ENCODE assay signal across 2 cellular contexts in the genomic region with DNA sequence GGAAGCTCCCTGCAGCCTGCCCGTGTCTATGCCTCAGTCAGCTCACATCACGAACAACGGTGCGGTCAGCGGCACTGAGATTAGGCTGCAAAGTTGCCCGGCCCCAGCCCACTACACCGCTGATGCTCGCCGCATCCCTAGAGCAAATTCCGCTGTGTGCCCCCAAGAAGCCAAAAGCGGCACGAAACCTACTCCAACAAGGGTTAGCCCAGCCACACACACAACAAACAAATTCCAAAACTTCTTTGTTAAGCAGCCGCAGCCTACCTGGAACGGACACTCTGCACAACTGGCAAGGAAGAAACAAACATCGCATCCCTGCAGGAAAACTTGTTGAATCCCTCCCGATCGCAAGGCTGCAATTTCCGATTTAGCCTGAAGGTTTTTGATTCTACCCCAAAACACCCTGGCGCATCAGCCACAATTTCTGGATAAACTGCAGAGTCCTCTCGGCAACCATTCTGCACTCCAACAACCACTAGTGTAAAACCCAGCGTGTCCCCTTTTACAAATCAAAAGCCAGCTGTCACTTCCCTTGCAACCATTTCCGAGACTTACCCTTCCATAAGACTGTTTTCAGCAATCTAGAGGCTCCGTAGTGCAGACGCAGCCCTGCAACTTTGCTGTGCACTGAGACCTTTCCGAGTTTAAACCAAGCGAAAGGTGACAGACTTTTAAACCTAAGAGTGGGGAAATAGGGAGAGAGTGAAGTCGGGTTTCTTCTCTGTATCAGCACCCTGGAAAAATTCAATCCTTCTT.
TF ChIP-seq lines count a peak whose summit lies in the region.

No MANE protein-coding gene starts in this region.

TF ChIP-seq in HEK293, 187 proteins besides CTCF, POLR2A, EP300 and RAD21 (continued from another document and continues in another):
- TF ChIP-seq, protein P1, sequence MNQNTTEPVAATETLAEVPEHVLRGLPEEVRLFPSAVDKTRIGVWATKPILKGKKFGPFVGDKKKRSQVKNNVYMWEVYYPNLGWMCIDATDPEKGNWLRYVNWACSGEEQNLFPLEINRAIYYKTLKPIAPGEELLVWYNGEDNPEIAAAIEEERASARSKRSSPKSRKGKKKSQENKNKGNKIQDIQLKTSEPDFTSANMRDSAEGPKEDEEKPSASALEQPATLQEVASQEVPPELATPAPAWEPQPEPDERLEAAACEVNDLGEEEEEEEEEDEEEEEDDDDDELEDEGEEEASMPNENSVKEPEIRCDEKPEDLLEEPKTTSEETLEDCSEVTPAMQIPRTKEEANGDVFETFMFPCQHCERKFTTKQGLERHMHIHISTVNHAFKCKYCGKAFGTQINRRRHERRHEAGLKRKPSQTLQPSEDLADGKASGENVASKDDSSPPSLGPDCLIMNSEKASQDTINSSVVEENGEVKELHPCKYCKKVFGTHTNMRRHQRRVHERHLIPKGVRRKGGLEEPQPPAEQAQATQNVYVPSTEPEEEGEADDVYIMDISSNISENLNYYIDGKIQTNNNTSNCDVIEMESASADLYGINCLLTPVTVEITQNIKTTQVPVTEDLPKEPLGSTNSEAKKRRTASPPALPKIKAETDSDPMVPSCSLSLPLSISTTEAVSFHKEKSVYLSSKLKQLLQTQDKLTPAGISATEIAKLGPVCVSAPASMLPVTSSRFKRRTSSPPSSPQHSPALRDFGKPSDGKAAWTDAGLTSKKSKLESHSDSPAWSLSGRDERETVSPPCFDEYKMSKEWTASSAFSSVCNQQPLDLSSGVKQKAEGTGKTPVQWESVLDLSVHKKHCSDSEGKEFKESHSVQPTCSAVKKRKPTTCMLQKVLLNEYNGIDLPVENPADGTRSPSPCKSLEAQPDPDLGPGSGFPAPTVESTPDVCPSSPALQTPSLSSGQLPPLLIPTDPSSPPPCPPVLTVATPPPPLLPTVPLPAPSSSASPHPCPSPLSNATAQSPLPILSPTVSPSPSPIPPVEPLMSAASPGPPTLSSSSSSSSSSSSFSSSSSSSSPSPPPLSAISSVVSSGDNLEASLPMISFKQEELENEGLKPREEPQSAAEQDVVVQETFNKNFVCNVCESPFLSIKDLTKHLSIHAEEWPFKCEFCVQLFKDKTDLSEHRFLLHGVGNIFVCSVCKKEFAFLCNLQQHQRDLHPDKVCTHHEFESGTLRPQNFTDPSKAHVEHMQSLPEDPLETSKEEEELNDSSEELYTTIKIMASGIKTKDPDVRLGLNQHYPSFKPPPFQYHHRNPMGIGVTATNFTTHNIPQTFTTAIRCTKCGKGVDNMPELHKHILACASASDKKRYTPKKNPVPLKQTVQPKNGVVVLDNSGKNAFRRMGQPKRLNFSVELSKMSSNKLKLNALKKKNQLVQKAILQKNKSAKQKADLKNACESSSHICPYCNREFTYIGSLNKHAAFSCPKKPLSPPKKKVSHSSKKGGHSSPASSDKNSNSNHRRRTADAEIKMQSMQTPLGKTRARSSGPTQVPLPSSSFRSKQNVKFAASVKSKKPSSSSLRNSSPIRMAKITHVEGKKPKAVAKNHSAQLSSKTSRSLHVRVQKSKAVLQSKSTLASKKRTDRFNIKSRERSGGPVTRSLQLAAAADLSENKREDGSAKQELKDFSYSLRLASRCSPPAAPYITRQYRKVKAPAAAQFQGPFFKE (tag by site-specific recombination; IDR thresholded peaks at IDR 0.05; ENCODE audit: borderline replicate concordance), result no peak
- TF ChIP-seq ZNF10 (tag by site-specific recombination; IDR thresholded peaks at IDR 0.05) (no peak), ZNF341 (tag by site-specific recombination; IDR thresholded peaks at IDR 0.05; ENCODE audit: low read depth) (no peak), ZFP3 (tag by site-specific recombination; IDR thresholded peaks at IDR 0.05; ENCODE audit: low read depth) (no peak), ZNF585B (tag by site-specific recombination; IDR thresholded peaks at IDR 0.05) (no peak), ZNF138 (tag by site-specific recombination; IDR thresholded peaks at IDR 0.05; ENCODE audit: borderline replicate concordance) (no peak), IKZF3 (tag by site-specific recombination; IDR thresholded peaks at IDR 0.05) (no peak), BCL11B (tag by site-specific recombination; IDR thresholded peaks at IDR 0.05; ENCODE audit: low read depth) (no peak), GLIS2 (tag by site-specific recombination; IDR thresholded peaks at IDR 0.05) (no peak), ZNF785 (tag by site-specific recombination; IDR thresholded peaks at IDR 0.05) (no peak)
- TF ChIP-seq, protein P2, sequence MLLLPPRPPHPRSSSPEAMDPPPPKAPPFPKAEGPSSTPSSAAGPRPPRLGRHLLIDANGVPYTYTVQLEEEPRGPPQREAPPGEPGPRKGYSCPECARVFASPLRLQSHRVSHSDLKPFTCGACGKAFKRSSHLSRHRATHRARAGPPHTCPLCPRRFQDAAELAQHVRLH (tag by site-specific recombination; IDR thresholded peaks at IDR 0.05), result no peak
- TF ChIP-seq, protein P3, sequence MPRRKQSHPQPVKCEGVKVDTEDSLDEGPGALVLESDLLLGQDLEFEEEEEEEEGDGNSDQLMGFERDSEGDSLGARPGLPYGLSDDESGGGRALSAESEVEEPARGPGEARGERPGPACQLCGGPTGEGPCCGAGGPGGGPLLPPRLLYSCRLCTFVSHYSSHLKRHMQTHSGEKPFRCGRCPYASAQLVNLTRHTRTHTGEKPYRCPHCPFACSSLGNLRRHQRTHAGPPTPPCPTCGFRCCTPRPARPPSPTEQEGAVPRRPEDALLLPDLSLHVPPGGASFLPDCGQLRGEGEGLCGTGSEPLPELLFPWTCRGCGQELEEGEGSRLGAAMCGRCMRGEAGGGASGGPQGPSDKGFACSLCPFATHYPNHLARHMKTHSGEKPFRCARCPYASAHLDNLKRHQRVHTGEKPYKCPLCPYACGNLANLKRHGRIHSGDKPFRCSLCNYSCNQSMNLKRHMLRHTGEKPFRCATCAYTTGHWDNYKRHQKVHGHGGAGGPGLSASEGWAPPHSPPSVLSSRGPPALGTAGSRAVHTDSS (tag by site-specific recombination; IDR thresholded peaks at IDR 0.05), result no peak
- TF ChIP-seq, protein P4, sequence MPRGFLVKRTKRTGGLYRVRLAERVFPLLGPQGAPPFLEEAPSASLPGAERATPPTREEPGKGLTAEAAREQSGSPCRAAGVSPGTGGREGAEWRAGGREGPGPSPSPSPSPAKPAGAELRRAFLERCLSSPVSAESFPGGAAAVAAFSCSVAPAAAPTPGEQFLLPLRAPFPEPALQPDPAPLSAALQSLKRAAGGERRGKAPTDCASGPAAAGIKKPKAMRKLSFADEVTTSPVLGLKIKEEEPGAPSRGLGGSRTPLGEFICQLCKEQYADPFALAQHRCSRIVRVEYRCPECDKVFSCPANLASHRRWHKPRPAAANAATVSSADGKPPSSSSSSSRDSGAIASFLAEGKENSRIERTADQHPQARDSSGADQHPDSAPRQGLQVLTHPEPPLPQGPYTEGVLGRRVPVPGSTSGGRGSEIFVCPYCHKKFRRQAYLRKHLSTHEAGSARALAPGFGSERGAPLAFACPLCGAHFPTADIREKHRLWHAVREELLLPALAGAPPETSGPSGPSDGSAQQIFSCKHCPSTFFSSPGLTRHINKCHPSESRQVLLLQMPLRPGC (tag by site-specific recombination; IDR thresholded peaks at IDR 0.05), result no peak

TF ChIP-seq in SK-N-SH, 30 proteins besides CTCF, POLR2A, EP300 and RAD21 (continued from another document):
- TF ChIP-seq, protein P5, sequence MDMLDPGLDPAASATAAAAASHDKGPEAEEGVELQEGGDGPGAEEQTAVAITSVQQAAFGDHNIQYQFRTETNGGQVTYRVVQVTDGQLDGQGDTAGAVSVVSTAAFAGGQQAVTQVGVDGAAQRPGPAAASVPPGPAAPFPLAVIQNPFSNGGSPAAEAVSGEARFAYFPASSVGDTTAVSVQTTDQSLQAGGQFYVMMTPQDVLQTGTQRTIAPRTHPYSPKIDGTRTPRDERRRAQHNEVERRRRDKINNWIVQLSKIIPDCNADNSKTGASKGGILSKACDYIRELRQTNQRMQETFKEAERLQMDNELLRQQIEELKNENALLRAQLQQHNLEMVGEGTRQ (IDR thresholded peaks at IDR 0.05; ENCODE audit: borderline replicate concordance, low read depth, low read length), result no peak
- TF ChIP-seq GATA2 (CRISPR knock-in tag; IDR thresholded peaks at IDR 0.05) (no peak), TEAD4 (IDR thresholded peaks at IDR 0.05; ENCODE audit: borderline replicate concordance, insufficient read depth) (no peak)
